In genomic region chr15:31216210-31216911, GRCh38 we compare ENCODE assay signal across 8 cellular contexts.
A peak's percentile ranks its signal among the peaks of the same experiment; 100 is the strongest.
DNase-seq lines count a peak whose midpoint lies in the region; ATAC-seq and TF ChIP-seq lines count a peak whose summit lies in the region.

No MANE protein-coding gene starts in this region.

- H3K9me2 ChIP-seq in PC-3 (replicated peaks; ENCODE audit: low read length) = no peaks in the 10 kb centered on the region

- no peaks in the 10 kb centered on the region for H3K9me3 ChIP-seq in CD4-positive, alpha-beta memory T cell (ENCODE audit: control insufficient read depth in 1 of 2, low read length in 2 of 2)
- no peaks in the 10 kb centered on the region for H3K9me3 ChIP-seq in PC-3 (ENCODE audit: low read length)

- H3K4me3 ChIP-seq in CD4-positive, alpha-beta memory T cell (ENCODE audit: low read length in 2 of 2) = no peak overlapping the region
- H3K4me3 ChIP-seq in PC-3 (ENCODE audit: low read length) = peak overlapping the region; percentile 23; the same call in 1 of the 2 replicates

- DNase-seq in CD4-positive, alpha-beta memory T cell = peak; percentile 18 to 76 (median 24)
- DNase-seq in PC-3 (peak; percentile 62), cardiac septum (ENCODE audit: low spot score) (peak; percentile 96), pons (ENCODE audit: low spot score) (peak; percentile 44), HEK293T (ENCODE audit: extremely low spot score) (no peak)

- no peaks in the 10 kb centered on the region for H4K20me1 ChIP-seq in PC-3 (ENCODE audit: low read length)

- BruUV-seq in PC-3 (replicated peaks; lab: Mats Ljungman, UMichigan) = TSS peak; percentile 54

- peaks cover 18 to 34% (median 29%) of the 10 kb centered on the region in 4 donors for H3K4me1 Mint-ChIP-seq in CD4-positive, alpha-beta memory T cell
- peaks cover 13% of the 10 kb centered on the region for H3K4me1 Mint-ChIP-seq in activated naive CD8-positive, alpha-beta T cell (ENCODE audit: low read depth)

- H2AFZ ChIP-seq in PC-3 (ENCODE audit: low read length) = peak overlapping the region; percentile 7; the same call in 1 of the 2 replicates

- H3K9ac ChIP-seq in PC-3 (ENCODE audit: low read length) = no peak overlapping the region

- no peak for TF ChIP-seq CTCF in PC-3 (conservative IDR thresholded peaks at IDR 0.05; ENCODE audit: low read depth, low read length)

- intact Hi-C loops in CD4-positive, alpha-beta memory T cell (cut with micrococcal nuclease) = loop anchor here (1.0 to 5.0 kb wide), 5 partner anchors 26 to 176 kb away; partner anchors contain the start of gene KLF13
- intact Hi-C loops in PC-3 (cut with micrococcal nuclease) (loop anchor here (5.0 kb wide), 1 partner anchor 221 kb away; no protein-coding TSS in a partner anchor), cardiac septum (cut with DNase I) (loop anchor here (1.0 to 5.0 kb wide), 2 partner anchors 110 to 221 kb away; partner anchors contain the start of gene KLF13)

- H3K27me3 ChIP-seq in CD4-positive, alpha-beta memory T cell (ENCODE audit: insufficient read depth, low read length) = no peaks in the 10 kb centered on the region
- no peaks in the 10 kb centered on the region for H3K27me3 ChIP-seq in PC-3 (ENCODE audit: low read length)

- H3K4me1 ChIP-seq in CD4-positive, alpha-beta memory T cell (ENCODE audit: insufficient read depth, low read length) = peaks cover 30% of the 10 kb centered on the region
- peaks cover 11% of the 10 kb centered on the region; the same call in 1 of the 2 replicates for H3K4me1 ChIP-seq in PC-3 (ENCODE audit: insufficient read depth, low read length)

- no peaks in the 10 kb centered on the region for H3K36me3 Mint-ChIP-seq in CD4-positive, alpha-beta memory T cell
- no peaks in the 10 kb centered on the region for H3K36me3 Mint-ChIP-seq in activated naive CD8-positive, alpha-beta T cell

- H3K4me3 Mint-ChIP-seq in CD4-positive, alpha-beta memory T cell = peak overlapping the region; percentile 50 to 82 (median 77)
- peak overlapping the region; percentile 74 for H3K4me3 Mint-ChIP-seq in activated naive CD8-positive, alpha-beta T cell

- peak overlapping the region; percentile 52 for H3K4me2 ChIP-seq in PC-3 (ENCODE audit: low read length)

- H3K27ac ChIP-seq in CD4-positive, alpha-beta memory T cell (ENCODE audit: low read depth, low read length) = peak overlapping the region; percentile 58
- H3K27ac ChIP-seq in PC-3 (ENCODE audit: low read length) = no peak overlapping the region

- ATAC-seq in GM19324 (IDR thresholded peaks at IDR 0.05; ENCODE audit: low FRiP score, unreplicated experiment) = peak; percentile 38
- peak; percentile 15 for ATAC-seq in HG03442 (IDR thresholded peaks at IDR 0.05; ENCODE audit: unreplicated experiment)
- ATAC-seq in PC-3 = peak; percentile 66

- no peaks in the 10 kb centered on the region for H3K36me3 ChIP-seq in CD4-positive, alpha-beta memory T cell (ENCODE audit: insufficient read depth, low read length)
- no peaks in the 10 kb centered on the region for H3K36me3 ChIP-seq in PC-3 (ENCODE audit: low read depth, low read length)

- H3F3A ChIP-seq in PC-3 (ENCODE audit: low read length, unreplicated experiment) = no peaks in the 10 kb centered on the region

- POLR2A ChIA-PET in CD4-positive, alpha-beta memory T cell (lab: Charles Lee; ENCODE audit: partially characterized antibody) = interaction anchor here (0.6 to 2.6 kb wide), 11 partner anchors 9 to 267 kb away, joined by 3 to 19 read pairs (median 4); no protein-coding TSS in a partner anchor
- POLR2A ChIA-PET in PC-3 (lab: Charles Lee; ENCODE audit: unreplicated experiment) = interaction anchor here (0.6 to 0.7 kb wide), 2 partner anchors 58 to 176 kb away, joined by 5 read pairs; no protein-coding TSS in a partner anchor
- POLR2A ChIA-PET in HEK293T (lab: Yijun Ruan, JAX) = no interaction called here

- H3K9me3 Mint-ChIP-seq in CD4-positive, alpha-beta memory T cell = no peaks in the 10 kb centered on the region
- H3K9me3 Mint-ChIP-seq in activated naive CD8-positive, alpha-beta T cell (ENCODE audit: low read depth) = no peaks in the 10 kb centered on the region

- peak overlapping the region; percentile 86 to 94 (median 92) for H3K27ac Mint-ChIP-seq in CD4-positive, alpha-beta memory T cell
- H3K27ac Mint-ChIP-seq in activated naive CD8-positive, alpha-beta T cell = peak overlapping the region; percentile 70

- no peaks in the 10 kb centered on the region for H3K79me2 ChIP-seq in PC-3 (ENCODE audit: low read length)

- CTCF ChIA-PET in CD4-positive, alpha-beta memory T cell (lab: Charles Lee; ENCODE audit: partially characterized antibody) = interaction anchor here (1.0 to 1.4 kb wide), 3 partner anchors 87 to 273 kb away, joined by 3 to 5 read pairs (median 3); no protein-coding TSS in a partner anchor
- CTCF ChIA-PET in PC-3 (lab: Charles Lee) = no interaction called here
- CTCF ChIA-PET in HEK293T (lab: Yijun Ruan, JAX) = no interaction called here

- no peaks in the 10 kb centered on the region for H3K27me3 Mint-ChIP-seq in CD4-positive, alpha-beta memory T cell
- no peaks in the 10 kb centered on the region for H3K27me3 Mint-ChIP-seq in activated naive CD8-positive, alpha-beta T cell

TF ChIP-seq in HEK293T, 16 proteins besides CTCF, POLR2A, EP300 and RAD21:
- TF ChIP-seq FOXK2 (IDR thresholded peaks at IDR 0.05) (no peak), CTBP1 (IDR thresholded peaks at IDR 0.05; ENCODE audit: borderline replicate concordance) (no peak), TARDBP (IDR thresholded peaks at IDR 0.05) (no peak), SUZ12 (IDR thresholded peaks at IDR 0.05) (no peak), PKNOX1 (IDR thresholded peaks at IDR 0.05) (no peak), NFRKB (IDR thresholded peaks at IDR 0.05) (no peak), FOXM1 (IDR thresholded peaks at IDR 0.05; ENCODE audit: borderline replicate concordance) (no peak), BHLHE40 (IDR thresholded peaks at IDR 0.05; ENCODE audit: borderline replicate concordance) (no peak), FOXA1 (IDR thresholded peaks at IDR 0.05) (no peak), ZNF384 (IDR thresholded peaks at IDR 0.05) (no peak), ARNT (IDR thresholded peaks at IDR 0.05) (no peak), L3MBTL2 (conservative IDR thresholded peaks at IDR 0.05) (no peak), HDGF (IDR thresholded peaks at IDR 0.05; ENCODE audit: borderline replicate concordance) (no peak), LEF1 (IDR thresholded peaks at IDR 0.05; ENCODE audit: borderline replicate concordance) (no peak), ELF4 (IDR thresholded peaks at IDR 0.05) (no peak), SP1 (IDR thresholded peaks at IDR 0.05) (no peak)

Comparison
In these comparisons a context has a peak if more than half of its experiments do, and no peak if none do; other contexts are left out.
1. ATAC-seq: peak in every context shown above with its lines; median percentile 66 in PC-3; 38 in GM19324; 15 in HG03442.